Comparison of ENCODE assay signal across 1 cellular context in the genomic region with DNA sequence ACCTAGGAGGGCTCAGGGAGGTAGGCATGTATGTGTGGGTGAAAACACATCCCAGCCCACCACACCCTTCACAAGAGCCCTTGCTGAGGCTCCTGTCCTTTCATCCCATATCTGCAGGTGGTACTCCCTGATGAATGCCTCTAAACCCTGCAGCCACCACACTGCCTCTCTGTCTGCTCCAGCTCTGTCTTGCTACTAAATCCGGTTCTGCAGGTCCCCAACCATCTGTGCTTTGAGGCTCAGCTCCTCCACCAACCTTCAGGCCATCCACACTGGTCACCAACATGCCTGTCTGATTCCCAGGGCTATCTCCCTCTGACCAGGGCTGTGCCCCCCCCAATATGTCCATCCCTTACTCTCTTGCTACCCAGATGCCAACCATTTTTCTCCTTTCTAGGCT.
TF ChIP-seq lines count a peak whose summit lies in the region.

No MANE protein-coding gene starts in this region.

TF ChIP-seq in HepG2, 621 proteins besides CTCF, POLR2A, EP300 and RAD21:
- TF ChIP-seq ZNF343 (CRISPR knock-in tag; IDR thresholded peaks at IDR 0.05), result no peak
TF ChIP-seq in HepG2: peak in this region for 0.
